Comparison of ENCODE assay signal across 36 cellular contexts in genomic region chr17:5881849-5882248, GRCh38.
"Had no signal": no experiment of that assay in that cellular context is flagged by ENCODE, and none has a peak within 500 bp of the region (broad histone marks: within the 10 kb centered on the region; RNA-seq: fewer than 3 reads in every experiment).

No MANE protein-coding gene starts in this region.

- H3K4me3 ChIP-seq: MG63 had no signal

- H3K27me3 ChIP-seq: MG63 had no signal

- H3K9me3 ChIP-seq: MG63 had no signal

- DNase-seq: Karpas-422, Kasumi-1, MG63, MM.1S, MV-4-11, NCI-H1048, NCI-H1092, NCI-H1092 treated with DMSO at 0.1 percent for 48 hours, NCI-H1105, NCI-H1105 treated with DMSO at 0.1 percent for 48 hours, NCI-H1417, NCI-H1417 treated with DMSO at 0.1 percent for 48 hours, NCI-H1436, NCI-H1436 treated with DMSO at 0.1 percent for 48 hours, NCI-H146, NCI-H1694, NCI-H1694 treated with DMSO at 0.1 percent for 48 hours, NCI-H187, NCI-H187 treated with DMSO at 0.1 percent for 48 hours, NCI-H1930, NCI-H2029, NCI-H2029 treated with DMSO at 0.1 percent for 48 hours, NCI-H2081, NCI-H2081 treated with DMSO at 0.1 percent for 48 hours, NCI-H2107, NCI-H2171, NCI-H2171 treated with DMSO at 0.1 percent for 48 hours, NCI-H2227 treated with DMSO at 0.1 percent for 48 hours, NCI-H226, NCI-H345, NCI-H446, NCI-H446 treated with DMSO at 0.1 percent for 48 hours, NCI-H510A, NCI-H510A treated with DMSO at 0.1 percent for 48 hours, NCI-H524, NCI-H524 treated with DMSO at 0.1 percent for 48 hours had no signal

- H3K36me3 ChIP-seq: MG63 had no signal
